ENCODE assay signal across 9 cellular contexts in genomic region chr7:44881066-44881600, GRCh38. TPM values are rescaled to one million over a fixed set of nuclear protein-coding genes. Genes with fewer than 3 reads are reported as not detected.
A peak's percentile ranks its signal among the peaks of the same experiment; 100 is the strongest.
DNase-seq lines count a peak whose midpoint lies in the region; ATAC-seq, FAIRE-seq and TF ChIP-seq lines count a peak whose summit lies in the region.
"Had no signal": no experiment of that assay in that cellular context is flagged by ENCODE, and none has a peak within 500 bp of the region (broad histone marks: within the 10 kb centered on the region; RNA-seq: fewer than 3 reads in every experiment).

No MANE protein-coding gene starts in this region.

- H2AFZ ChIP-seq in OCI-LY3 (ENCODE audit: low read depth, low read length), result no peak overlapping the region

- no peak overlapping the region for H3K27ac ChIP-seq in DOHH2 (ENCODE audit: low read depth, low read length)
- peak overlapping the region; percentile 57; the same call in 1 of the 2 replicates for H3K27ac ChIP-seq in OCI-LY3 (ENCODE audit: low read length)

- H3K27me3 Mint-ChIP-seq in effector memory CD8-positive, alpha-beta T cell, result no peaks in the 10 kb centered on the region
- H3K27me3 Mint-ChIP-seq in osteocyte (ENCODE audit: unreplicated experiment), result no peaks in the 10 kb centered on the region

- H3K9me2 ChIP-seq in DOHH2 (replicated peaks; ENCODE audit: control insufficient read depth, low read length), result no peaks in the 10 kb centered on the region

- H3K9me3 ChIP-seq in DOHH2 (ENCODE audit: control insufficient read depth, insufficient read depth, low read length), result no peaks in the 10 kb centered on the region
- peaks cover 10% of the 10 kb centered on the region; the same call in 1 of the 2 replicates for H3K9me3 ChIP-seq in OCI-LY3 (ENCODE audit: insufficient read depth, low read length)

- peaks cover 24 to 43% of the 10 kb centered on the region in 2 donors for H3K4me1 Mint-ChIP-seq in effector memory CD8-positive, alpha-beta T cell (ENCODE audit: low read depth in 2 of 2)
- peaks cover 57% of the 10 kb centered on the region for H3K4me1 Mint-ChIP-seq in osteocyte (ENCODE audit: unreplicated experiment)

- peaks cover 60% of the 10 kb centered on the region for H3K36me3 ChIP-seq in DOHH2 (ENCODE audit: control insufficient read depth, low read length)
- peaks cover 53% of the 10 kb centered on the region for H3K36me3 ChIP-seq in OCI-LY3 (replicated peaks; ENCODE audit: low read depth, low read length)

- no peak overlapping the region for H3K9ac ChIP-seq in OCI-LY3 (ENCODE audit: low read length)

- peak overlapping the region; percentile 72 for H3K4me3 ChIP-seq in DOHH2 (ENCODE audit: low read length)
- peak overlapping the region; percentile 48 for H3K4me3 ChIP-seq in OCI-LY3 (ENCODE audit: low read length)

- in situ Hi-C loops in ACHN (cut with HindIII; ENCODE audit: low pct_ligation_motif_present, low pct_unique_long_range_greater_than_20kb, low sequenced_read_pairs), result no loop called here

- H4K20me1 ChIP-seq in DOHH2 (ENCODE audit: control insufficient read depth, insufficient read depth, low read depth, low read length), result peaks cover 45% of the 10 kb centered on the region
- peaks cover 3% of the 10 kb centered on the region; the same call in 1 of the 2 replicates for H4K20me1 ChIP-seq in OCI-LY3 (ENCODE audit: insufficient read depth, low read length)

- peak overlapping the region; percentile 47 to 68 for H3K27ac Mint-ChIP-seq in effector memory CD8-positive, alpha-beta T cell
- peak overlapping the region; percentile 25 for H3K27ac Mint-ChIP-seq in osteocyte (ENCODE audit: unreplicated experiment)

- H3K4me2 ChIP-seq in DOHH2 (ENCODE audit: low read length) (peak overlapping the region; percentile 81), OCI-LY3 (ENCODE audit: low read length) (peak overlapping the region; percentile 54)

- H3F3A ChIP-seq in DOHH2 (ENCODE audit: control insufficient read depth, insufficient read depth), result peaks cover 18% of the 10 kb centered on the region

- no peak for DNase-seq in effector memory CD8-positive, alpha-beta T cell
- DNase-seq in osteocyte (ENCODE audit: extremely low spot score, unreplicated experiment) (no peak), NCI-H2196 (lab: John Stamatoyannopoulos, UW; ENCODE audit: unreplicated experiment) (no peak), ACHN (no peak), D721Med (ENCODE audit: insufficient read length, low spot score) (no peak), SIG-M5 (lab: John Stamatoyannopoulos, UW) (no peak)
- DNase-seq: activated gamma-delta T cell had no signal

- H3K4me1 ChIP-seq in DOHH2 (ENCODE audit: control insufficient read depth, low read length) (peaks cover 51% of the 10 kb centered on the region), OCI-LY3 (ENCODE audit: low read length) (peaks cover 54% of the 10 kb centered on the region)

- H3K79me2 ChIP-seq in DOHH2 (ENCODE audit: control insufficient read depth, low read length) (peaks cover 89% of the 10 kb centered on the region), OCI-LY3 (ENCODE audit: low read length) (peaks cover 52% of the 10 kb centered on the region)

- peak overlapping the region; percentile 59 to 94 for H3K4me3 Mint-ChIP-seq in effector memory CD8-positive, alpha-beta T cell
- H3K4me3 Mint-ChIP-seq in osteocyte (ENCODE audit: unreplicated experiment), result peak overlapping the region; percentile 61

- H3K9me3 Mint-ChIP-seq in effector memory CD8-positive, alpha-beta T cell, result no peaks in the 10 kb centered on the region
- H3K9me3 Mint-ChIP-seq in osteocyte (ENCODE audit: unreplicated experiment), result no peaks in the 10 kb centered on the region

- ATAC-seq in effector memory CD8-positive, alpha-beta T cell (replicated peaks), result no peak

- no peak for FAIRE-seq in D721Med (lab: Jason Lieb, UNC)

- H3K27me3 ChIP-seq in DOHH2 (ENCODE audit: control insufficient read depth, low read length) (no peaks in the 10 kb centered on the region), OCI-LY3 (ENCODE audit: low read depth, low read length) (no peaks in the 10 kb centered on the region)

- TF ChIP-seq CTCF in DOHH2 (IDR thresholded peaks at IDR 0.05; ENCODE audit: low read depth, low read length, poor library complexity, severe bottlenecking) (no peak), OCI-LY3 (IDR thresholded peaks at IDR 0.05; ENCODE audit: low read depth, low read length) (no peak), osteocyte (IDR thresholded peaks at IDR 0.05) (no peak), D721Med (IDR thresholded peaks at IDR 0.05; ENCODE audit: insufficient read depth, missing control alignments) (no peak)

- peaks cover 31% of the 10 kb centered on the region for H3K36me3 Mint-ChIP-seq in effector memory CD8-positive, alpha-beta T cell (ENCODE audit: insufficient read depth)
- H3K36me3 Mint-ChIP-seq in osteocyte (ENCODE audit: unreplicated experiment), result peaks cover 15% of the 10 kb centered on the region

RNA-seq across cellular contexts. Expression of gene PURB, which starts 4.2 kb away (rescaled TPM):
- total RNA-seq in osteocyte, result 20.0 and 20.7 TPM in 2 replicates

RNA-seq across cellular contexts. Expression of gene H2AZ2, which starts 33.2 kb away (rescaled TPM):
- 165 and 169 TPM in 2 replicates for total RNA-seq in osteocyte
